In the genomic region with DNA sequence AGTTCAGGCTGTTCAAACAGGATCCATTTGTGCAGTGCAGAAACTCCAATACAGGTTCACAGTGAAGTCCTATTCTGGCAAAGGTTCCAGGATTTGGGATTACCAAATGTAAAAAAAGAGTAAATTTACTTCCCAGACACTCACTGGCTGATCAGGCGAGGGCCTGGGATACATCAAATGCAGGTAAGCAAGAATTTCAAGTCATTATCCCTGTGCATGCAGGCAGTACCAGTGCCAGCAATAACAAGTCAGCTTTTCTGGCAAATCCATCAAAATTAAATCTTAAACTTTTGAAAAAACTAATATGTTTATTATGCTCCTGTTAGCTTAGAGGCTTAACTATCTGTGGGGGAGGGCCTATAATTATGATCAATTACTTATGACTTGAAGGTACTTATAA, we compare ENCODE assay signal across 1 cellular context.
TF ChIP-seq lines count a peak whose summit lies in the region.

No MANE protein-coding gene starts in this region.

TF ChIP-seq in GM12878, 131 proteins besides CTCF, POLR2A, EP300 and RAD21:
- no peak for TF ChIP-seq IRF4 (IDR thresholded peaks at IDR 0.05; ENCODE audit: low read depth, low read length)
